Comparison of ENCODE assay signal across 1 cellular context in the genomic region with DNA sequence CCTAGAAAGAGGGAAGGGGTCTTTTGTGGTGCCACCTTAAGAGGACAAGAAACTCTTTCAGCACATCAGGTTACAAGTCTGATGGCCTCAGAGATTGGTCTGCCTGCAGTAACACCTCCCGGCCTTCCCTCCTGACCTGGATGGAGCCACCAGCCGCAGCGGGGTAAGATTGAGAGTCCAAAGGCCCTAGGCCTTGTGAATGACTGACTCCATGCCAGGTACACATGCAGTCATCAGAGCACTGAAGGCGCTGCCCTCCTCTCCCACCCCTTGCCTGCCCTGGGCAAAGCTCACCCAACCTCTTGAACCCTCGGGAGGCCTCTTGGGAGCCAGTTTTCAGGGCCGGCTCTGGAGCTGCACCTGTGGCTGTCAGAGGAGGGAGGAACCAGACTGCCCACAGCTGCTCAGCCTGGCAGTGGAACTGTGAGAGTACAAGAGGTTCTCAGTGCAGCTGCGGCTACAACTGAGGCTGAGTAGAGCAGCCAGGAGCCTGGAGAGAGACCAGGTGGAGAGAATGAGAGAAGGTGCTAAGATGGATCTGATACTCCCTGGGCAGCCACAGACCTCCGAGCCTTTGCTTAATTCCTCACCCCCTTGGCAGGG.
A peak's percentile ranks its signal among the peaks of the same experiment; 100 is the strongest.
TF ChIP-seq lines count a peak whose summit lies in the region.

No MANE protein-coding gene starts in this region.

TF ChIP-seq in HepG2, 621 proteins besides CTCF, POLR2A, EP300 and RAD21:
- TF ChIP-seq AGO2 (optimal IDR thresholded peaks at IDR 0.05; ENCODE audit: low read depth, low read length) (no peak), ZNF256 (CRISPR knock-in tag; conservative IDR thresholded peaks at IDR 0.05) (no peak), HNF4A (CRISPR knock-in tag; IDR thresholded peaks at IDR 0.05) (peak; percentile 46), ZNF687 (CRISPR knock-in tag; IDR thresholded peaks at IDR 0.05) (peak; percentile 28; the same call in 1 of the 2 replicates), ZNF205 (CRISPR knock-in tag; IDR thresholded peaks at IDR 0.05) (peak; percentile 81; the same call in 1 of the 2 replicates), HNRNPL (IDR thresholded peaks at IDR 0.05; ENCODE audit: low read depth, low read length) (0 out of 2 replicates have a peak, but pooled peaks have one; percentile 49), SIN3B (IDR thresholded peaks at IDR 0.05; ENCODE audit: low read length) (no peak)
